In genomic region chr15:31387483-31388118, GRCh38 we compare ENCODE assay signal across 9 cellular contexts.
DNase-seq lines count a peak whose midpoint lies in the region; ATAC-seq lines count a peak whose summit lies in the region.
"Had no signal": no experiment of that assay in that cellular context is flagged by ENCODE, and none has a peak within 500 bp of the region (broad histone marks: within the 10 kb centered on the region; RNA-seq: fewer than 3 reads in every experiment).

No MANE protein-coding gene starts in this region.

- H3K36me3 ChIP-seq in effector memory CD4-positive, alpha-beta T cell (ENCODE audit: control insufficient read depth, insufficient read depth, low read length) = no peaks in the 10 kb centered on the region
- H3K36me3 ChIP-seq in rectal smooth muscle tissue (ENCODE audit: control insufficient read depth, insufficient read depth, low read length) = no peaks in the 10 kb centered on the region

- intact Hi-C loops in posterior vena cava (cut with DNase I) = no loop called here

- no peak for ATAC-seq in GM19397 (IDR thresholded peaks at IDR 0.05; ENCODE audit: unreplicated experiment)

- H3K4me3 ChIP-seq in effector memory CD4-positive, alpha-beta T cell (ENCODE audit: insufficient read depth, low read depth, low read length, poor library complexity, severe bottlenecking) = no peak overlapping the region
- H3K4me3 ChIP-seq in rectal smooth muscle tissue (ENCODE audit: low read length) = no peak overlapping the region

- no peaks in the 10 kb centered on the region for H3K9me3 ChIP-seq in effector memory CD4-positive, alpha-beta T cell (ENCODE audit: control insufficient read depth, low read length)

- H3K9ac ChIP-seq in rectal smooth muscle tissue (ENCODE audit: low read length) = no peak overlapping the region

- DNase-seq in H4 (ENCODE audit: low spot score) (peak; percentile 43), RPMI8226 (peak; percentile 51), posterior vena cava (ENCODE audit: low spot score) (no peak), pons (ENCODE audit: low spot score) (no peak), RKO (ENCODE audit: low spot score) (no peak)
- DNase-seq in effector memory CD4-positive, alpha-beta T cell = peak in 1 of 3 donors; percentile 26

- no peaks in the 10 kb centered on the region for H3K27me3 ChIP-seq in effector memory CD4-positive, alpha-beta T cell (replicated peaks; ENCODE audit: control insufficient read depth, insufficient read depth, low read length, poor library complexity, severe bottlenecking)
- no peaks in the 10 kb centered on the region for H3K27me3 ChIP-seq in rectal smooth muscle tissue (ENCODE audit: control insufficient read depth, insufficient read depth, low read length)

- H3K27ac ChIP-seq in effector memory CD4-positive, alpha-beta T cell (ENCODE audit: insufficient read depth, low read length, poor library complexity, severe bottlenecking) = peak overlapping the region; percentile 52
- peak overlapping the region; percentile 15 for H3K27ac ChIP-seq in rectal smooth muscle tissue (ENCODE audit: low read depth, low read length)
- H3K27ac ChIP-seq: HL-60 had no signal

- H3K4me1 ChIP-seq in effector memory CD4-positive, alpha-beta T cell (ENCODE audit: control insufficient read depth, insufficient read depth, low read length, poor library complexity, severe bottlenecking) = peaks cover 26% of the 10 kb centered on the region
- H3K4me1 ChIP-seq in rectal smooth muscle tissue (ENCODE audit: control insufficient read depth, insufficient read depth, low read length) = peaks cover 5% of the 10 kb centered on the region

Comparison
In these comparisons a context has a peak if more than half of its experiments do, and no peak if none do; other contexts are left out.
1. DNase-seq: peak in H4 (single experiment) and RPMI8226 (single experiment); none in posterior vena cava (single experiment), pons (single experiment) and RKO (single experiment).